In the genomic region with DNA sequence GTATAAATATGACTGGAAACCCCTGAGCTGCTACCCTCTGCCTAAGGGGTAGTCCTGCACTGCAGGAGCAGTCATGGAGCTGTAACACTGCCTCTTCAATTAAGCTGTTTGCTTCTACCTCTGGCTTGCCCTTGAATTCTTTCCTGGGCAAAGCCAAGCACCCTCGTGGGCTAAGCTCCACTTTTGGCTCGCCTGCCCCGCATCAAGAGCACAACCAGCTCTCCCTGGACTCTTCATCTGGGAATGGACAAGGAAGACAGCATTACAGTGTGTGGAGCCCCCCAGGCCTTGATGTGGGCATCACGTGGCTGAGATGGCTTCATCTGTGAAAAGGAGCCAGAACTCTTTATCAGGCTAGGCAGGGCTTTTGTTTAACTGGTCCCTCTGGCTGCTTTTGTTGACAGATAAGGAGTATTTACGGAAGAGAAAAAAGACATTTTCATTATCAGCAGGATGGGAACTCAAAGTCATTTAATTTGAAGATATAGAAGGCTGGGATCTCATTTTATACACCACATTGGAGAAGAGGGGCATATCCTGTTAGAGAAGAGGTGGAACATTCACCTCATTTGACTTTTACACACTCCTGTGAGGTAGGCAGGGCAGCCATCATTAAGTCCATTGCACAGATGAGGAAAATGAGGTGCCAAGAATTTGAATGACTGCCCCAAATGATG, we compare ENCODE assay signal across 1 cellular context.
TF ChIP-seq lines count a peak whose summit lies in the region.

No MANE protein-coding gene starts in this region.

TF ChIP-seq in K562, 482 proteins besides CTCF, POLR2A, EP300 and RAD21 (continued from another document):
- TF ChIP-seq NONO (IDR thresholded peaks at IDR 0.05; ENCODE audit: low read depth in 2 of 2, low read length in 1 of 2) (no peak), BRF1 (IDR thresholded peaks at IDR 0.05; ENCODE audit: borderline replicate concordance, extremely low read depth, insufficient read length) (no peak), NCOA4 (IDR thresholded peaks at IDR 0.05; ENCODE audit: partially characterized antibody) (no peak), ATF7 (IDR thresholded peaks at IDR 0.05) (no peak), SMAD2 (IDR thresholded peaks at IDR 0.05; ENCODE audit: low read depth, low read length) (no peak), ZNF717 (CRISPR knock-in tag; IDR thresholded peaks at IDR 0.05) (no peak), ZNF408 (CRISPR knock-in tag; IDR thresholded peaks at IDR 0.05; ENCODE audit: low read depth) (no peak), NELFE (IDR thresholded peaks at IDR 0.05; ENCODE audit: insufficient read depth, insufficient read length) (no peak), SLC30A9 (CRISPR knock-in tag; IDR thresholded peaks at IDR 0.05) (no peak), MTA2 (IDR thresholded peaks at IDR 0.05; ENCODE audit: low read depth) (no peak), FUS (optimal IDR thresholded peaks at IDR 0.05; ENCODE audit: low read depth, low read length) (no peak), HDAC8 (tag; IDR thresholded peaks at IDR 0.05) (no peak), HNRNPK (IDR thresholded peaks at IDR 0.05; ENCODE audit: low read depth, low read length, poor library complexity, severe bottlenecking) (no peak), ZNF77 (CRISPR knock-in tag; IDR thresholded peaks at IDR 0.05) (no peak), ZNF41 (CRISPR knock-in tag; conservative IDR thresholded peaks at IDR 0.05) (no peak), C11orf30 (IDR thresholded peaks at IDR 0.05; ENCODE audit: low read depth) (no peak), YBX1 (IDR thresholded peaks at IDR 0.05) (no peak), HMG20B (CRISPR knock-in tag; IDR thresholded peaks at IDR 0.05) (no peak)
- TF ChIP-seq, protein P1, sequence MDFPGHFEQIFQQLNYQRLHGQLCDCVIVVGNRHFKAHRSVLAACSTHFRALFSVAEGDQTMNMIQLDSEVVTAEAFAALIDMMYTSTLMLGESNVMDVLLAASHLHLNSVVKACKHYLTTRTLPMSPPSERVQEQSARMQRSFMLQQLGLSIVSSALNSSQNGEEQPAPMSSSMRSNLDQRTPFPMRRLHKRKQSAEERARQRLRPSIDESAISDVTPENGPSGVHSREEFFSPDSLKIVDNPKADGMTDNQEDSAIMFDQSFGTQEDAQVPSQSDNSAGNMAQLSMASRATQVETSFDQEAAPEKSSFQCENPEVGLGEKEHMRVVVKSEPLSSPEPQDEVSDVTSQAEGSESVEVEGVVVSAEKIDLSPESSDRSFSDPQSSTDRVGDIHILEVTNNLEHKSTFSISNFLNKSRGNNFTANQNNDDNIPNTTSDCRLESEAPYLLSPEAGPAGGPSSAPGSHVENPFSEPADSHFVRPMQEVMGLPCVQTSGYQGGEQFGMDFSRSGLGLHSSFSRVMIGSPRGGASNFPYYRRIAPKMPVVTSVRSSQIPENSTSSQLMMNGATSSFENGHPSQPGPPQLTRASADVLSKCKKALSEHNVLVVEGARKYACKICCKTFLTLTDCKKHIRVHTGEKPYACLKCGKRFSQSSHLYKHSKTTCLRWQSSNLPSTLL (IDR thresholded peaks at IDR 0.05): no peak
- TF ChIP-seq, protein P2, sequence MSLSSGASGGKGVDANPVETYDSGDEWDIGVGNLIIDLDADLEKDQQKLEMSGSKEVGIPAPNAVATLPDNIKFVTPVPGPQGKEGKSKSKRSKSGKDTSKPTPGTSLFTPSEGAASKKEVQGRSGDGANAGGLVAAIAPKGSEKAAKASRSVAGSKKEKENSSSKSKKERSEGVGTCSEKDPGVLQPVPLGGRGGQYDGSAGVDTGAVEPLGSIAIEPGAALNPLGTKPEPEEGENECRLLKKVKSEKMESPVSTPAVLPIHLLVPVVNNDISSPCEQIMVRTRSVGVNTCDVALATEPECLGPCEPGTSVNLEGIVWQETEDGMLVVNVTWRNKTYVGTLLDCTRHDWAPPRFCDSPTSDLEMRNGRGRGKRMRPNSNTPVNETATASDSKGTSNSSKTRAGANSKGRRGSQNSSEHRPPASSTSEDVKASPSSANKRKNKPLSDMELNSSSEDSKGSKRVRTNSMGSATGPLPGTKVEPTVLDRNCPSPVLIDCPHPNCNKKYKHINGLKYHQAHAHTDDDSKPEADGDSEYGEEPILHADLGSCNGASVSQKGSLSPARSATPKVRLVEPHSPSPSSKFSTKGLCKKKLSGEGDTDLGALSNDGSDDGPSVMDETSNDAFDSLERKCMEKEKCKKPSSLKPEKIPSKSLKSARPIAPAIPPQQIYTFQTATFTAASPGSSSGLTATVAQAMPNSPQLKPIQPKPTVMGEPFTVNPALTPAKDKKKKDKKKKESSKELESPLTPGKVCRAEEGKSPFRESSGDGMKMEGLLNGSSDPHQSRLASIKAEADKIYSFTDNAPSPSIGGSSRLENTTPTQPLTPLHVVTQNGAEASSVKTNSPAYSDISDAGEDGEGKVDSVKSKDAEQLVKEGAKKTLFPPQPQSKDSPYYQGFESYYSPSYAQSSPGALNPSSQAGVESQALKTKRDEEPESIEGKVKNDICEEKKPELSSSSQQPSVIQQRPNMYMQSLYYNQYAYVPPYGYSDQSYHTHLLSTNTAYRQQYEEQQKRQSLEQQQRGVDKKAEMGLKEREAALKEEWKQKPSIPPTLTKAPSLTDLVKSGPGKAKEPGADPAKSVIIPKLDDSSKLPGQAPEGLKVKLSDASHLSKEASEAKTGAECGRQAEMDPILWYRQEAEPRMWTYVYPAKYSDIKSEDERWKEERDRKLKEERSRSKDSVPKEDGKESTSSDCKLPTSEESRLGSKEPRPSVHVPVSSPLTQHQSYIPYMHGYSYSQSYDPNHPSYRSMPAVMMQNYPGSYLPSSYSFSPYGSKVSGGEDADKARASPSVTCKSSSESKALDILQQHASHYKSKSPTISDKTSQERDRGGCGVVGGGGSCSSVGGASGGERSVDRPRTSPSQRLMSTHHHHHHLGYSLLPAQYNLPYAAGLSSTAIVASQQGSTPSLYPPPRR (CRISPR knock-in tag; IDR thresholded peaks at IDR 0.05; ENCODE audit: borderline replicate concordance): no peak
- TF ChIP-seq, protein P3, sequence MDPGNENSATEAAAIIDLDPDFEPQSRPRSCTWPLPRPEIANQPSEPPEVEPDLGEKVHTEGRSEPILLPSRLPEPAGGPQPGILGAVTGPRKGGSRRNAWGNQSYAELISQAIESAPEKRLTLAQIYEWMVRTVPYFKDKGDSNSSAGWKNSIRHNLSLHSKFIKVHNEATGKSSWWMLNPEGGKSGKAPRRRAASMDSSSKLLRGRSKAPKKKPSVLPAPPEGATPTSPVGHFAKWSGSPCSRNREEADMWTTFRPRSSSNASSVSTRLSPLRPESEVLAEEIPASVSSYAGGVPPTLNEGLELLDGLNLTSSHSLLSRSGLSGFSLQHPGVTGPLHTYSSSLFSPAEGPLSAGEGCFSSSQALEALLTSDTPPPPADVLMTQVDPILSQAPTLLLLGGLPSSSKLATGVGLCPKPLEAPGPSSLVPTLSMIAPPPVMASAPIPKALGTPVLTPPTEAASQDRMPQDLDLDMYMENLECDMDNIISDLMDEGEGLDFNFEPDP (CRISPR knock-in tag; IDR thresholded peaks at IDR 0.05): no peak
